Comparison of ENCODE assay signal across 9 cellular contexts in the genomic region with DNA sequence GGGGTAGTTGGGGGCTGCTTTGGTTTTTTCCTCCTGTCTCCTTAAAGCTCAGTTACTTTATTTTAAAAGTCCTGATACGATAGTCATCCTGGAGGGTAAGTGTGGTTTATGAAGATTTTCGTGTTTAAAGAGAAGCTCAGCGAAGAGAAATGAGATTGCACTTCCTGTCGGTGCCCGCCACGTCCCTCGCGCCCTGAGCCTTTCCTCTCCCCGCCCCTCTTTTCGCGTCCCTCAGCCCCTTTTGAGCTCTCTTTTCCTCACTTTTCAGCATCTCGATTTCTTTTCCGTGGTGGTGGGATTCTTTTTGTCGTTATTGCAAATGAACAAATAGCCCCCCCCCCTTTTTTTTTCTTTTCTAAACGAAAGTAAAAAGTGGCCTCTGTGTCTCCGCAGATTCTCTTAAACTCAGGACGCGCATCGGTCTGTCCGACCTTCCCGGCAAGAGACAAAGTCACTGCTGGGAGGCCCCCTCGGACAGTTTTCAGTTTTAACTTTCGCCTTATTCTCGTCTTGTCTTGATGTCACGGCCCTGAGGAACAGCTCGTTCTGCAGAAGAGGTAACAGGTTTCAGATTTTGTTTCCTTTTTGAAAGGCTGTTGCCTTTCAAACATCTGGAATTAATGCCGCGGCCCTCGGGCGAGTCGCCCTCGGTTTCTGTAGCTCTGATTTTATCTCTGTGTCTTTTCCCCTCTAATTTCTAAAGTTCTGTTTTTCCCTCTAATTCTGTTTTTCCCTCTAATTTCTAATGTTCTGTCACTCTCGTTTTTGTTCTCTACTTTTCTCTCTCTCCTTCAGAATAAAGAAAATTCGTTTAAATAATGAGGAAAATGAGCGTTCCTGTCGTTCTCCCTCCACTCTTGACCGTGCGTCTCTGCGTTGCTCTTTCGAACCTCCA. TPM values are rescaled to one million over a fixed set of nuclear protein-coding genes. Genes with fewer than 3 reads are reported as not detected.
A peak's percentile ranks its signal among the peaks of the same experiment; 100 is the strongest.
DNase-seq lines count a peak whose midpoint lies in the region; ATAC-seq, FAIRE-seq and TF ChIP-seq lines count a peak whose summit lies in the region.
"Had no signal": no experiment of that assay in that cellular context is flagged by ENCODE, and none has a peak within 500 bp of the region (broad histone marks: within the 10 kb centered on the region; RNA-seq: fewer than 3 reads in every experiment).

No MANE protein-coding gene starts in this region.

- no peak for TF ChIP-seq CTCF in HFF-Myc (IDR thresholded peaks at IDR 0.05; ENCODE audit: low read depth, low read length, missing control alignments)
- no peak for TF ChIP-seq CTCF in astrocyte (IDR thresholded peaks at IDR 0.05; ENCODE audit: insufficient read depth, low read depth, low read length)
- no peak for TF ChIP-seq CTCF in left lung (IDR thresholded peaks at IDR 0.05)

- intact Hi-C loops in left lung (cut with DNase I): no loop called here

- no peaks in the 10 kb centered on the region for H3K36me3 ChIP-seq in astrocyte (ENCODE audit: insufficient read depth, low read length)
- H3K36me3 ChIP-seq in neuron (ENCODE audit: insufficient read depth, low read length): no peaks in the 10 kb centered on the region
- no peaks in the 10 kb centered on the region for H3K36me3 ChIP-seq in left lung

- H3K9me3 ChIP-seq in astrocyte (ENCODE audit: insufficient read depth, low read depth, low read length): no peaks in the 10 kb centered on the region
- no peaks in the 10 kb centered on the region for H3K9me3 ChIP-seq in neuron (ENCODE audit: low read length)
- no peaks in the 10 kb centered on the region for H3K9me3 ChIP-seq in left lung

- peak overlapping the region; percentile 45 for H3K4me3 Mint-ChIP-seq in astrocyte (ENCODE audit: unreplicated experiment)

- H3K4me3 ChIP-seq in HFF-Myc (replicated peaks; ENCODE audit: low read depth, low read length) (peak overlapping the region; percentile 34), astrocyte (ENCODE audit: insufficient read depth, low read depth, low read length) (peak overlapping the region; percentile 54), neuron (ENCODE audit: low read length) (peak overlapping the region; percentile 53), left lung (peak overlapping the region in 1 of 2 donors; percentile 26)

- peak overlapping the region; percentile 54 for H3K9ac ChIP-seq in astrocyte (ENCODE audit: low read length)

- H3K27ac ChIP-seq in astrocyte (ENCODE audit: low read depth, low read length) (no peak overlapping the region), left lung (no peak overlapping the region)

- H3K27me3 ChIP-seq in astrocyte (ENCODE audit: insufficient read depth, low read length) (peaks cover 92% of the 10 kb centered on the region), neuron (ENCODE audit: insufficient read depth, low read length) (peaks cover 93% of the 10 kb centered on the region), left lung (peaks cover 100% of the 10 kb centered on the region in 2 donors)

- H4K20me1 ChIP-seq in astrocyte (ENCODE audit: insufficient read depth, low read length): peaks cover 41% of the 10 kb centered on the region

- DNase-seq in COLO668 (lab: John Stamatoyannopoulos, UW; ENCODE audit: unreplicated experiment) (peak; percentile 68), HFF-Myc (ENCODE audit: extremely low read depth, low read depth) (no peak), astrocyte (ENCODE audit: low read depth) (no peak), left lung (no peak), OCI-M1 (lab: John Stamatoyannopoulos, UW) (no peak)

- peak overlapping the region; percentile 82 for H3K4me2 ChIP-seq in astrocyte (ENCODE audit: low read length)

- H3K4me1 ChIP-seq in astrocyte (ENCODE audit: insufficient read depth, low read length) (peaks cover 8% of the 10 kb centered on the region), neuron (ENCODE audit: insufficient read depth, low read length) (peaks cover 19% of the 10 kb centered on the region), left lung (peaks cover 11 to 66% of the 10 kb centered on the region in 2 donors)

- ATAC-seq in left lung (no peak), GM18909 (IDR thresholded peaks at IDR 0.05; ENCODE audit: poor library complexity, unreplicated experiment) (no peak), GM18519 (IDR thresholded peaks at IDR 0.05; ENCODE audit: low FRiP score, unreplicated experiment) (no peak)

- H3K79me2 ChIP-seq in astrocyte (ENCODE audit: insufficient read depth, low read length): peaks cover 26% of the 10 kb centered on the region

- peak overlapping the region; percentile 89 for H3K27ac Mint-ChIP-seq in astrocyte (ENCODE audit: unreplicated experiment)

- peaks cover 3% of the 10 kb centered on the region for H3K4me1 Mint-ChIP-seq in astrocyte (ENCODE audit: low read depth, unreplicated experiment)

- peaks cover 3% of the 10 kb centered on the region for H3K36me3 Mint-ChIP-seq in astrocyte (ENCODE audit: low read depth, unreplicated experiment)

- H3K9me3 Mint-ChIP-seq in astrocyte (ENCODE audit: unreplicated experiment): peaks cover 39% of the 10 kb centered on the region

- peak overlapping the region; percentile 24 for H2AFZ ChIP-seq in astrocyte (ENCODE audit: low read depth, low read length)
- H2AFZ ChIP-seq in neuron (ENCODE audit: low read depth, low read length): no peak overlapping the region

- FAIRE-seq in astrocyte (lab: Jason Lieb, UNC): no peak
- FAIRE-seq: endometrium had no signal

- peaks cover 82% of the 10 kb centered on the region for H3K27me3 Mint-ChIP-seq in astrocyte (ENCODE audit: low read depth, unreplicated experiment)

RNA-seq across cellular contexts. Expression of a gene that starts 1.0 kb away (rescaled TPM):
- total RNA-seq in astrocyte: not detected in 2 replicates
- not detected for total RNA-seq in left lung
